ENCODE assay signal across 19 cellular contexts in the genomic region with DNA sequence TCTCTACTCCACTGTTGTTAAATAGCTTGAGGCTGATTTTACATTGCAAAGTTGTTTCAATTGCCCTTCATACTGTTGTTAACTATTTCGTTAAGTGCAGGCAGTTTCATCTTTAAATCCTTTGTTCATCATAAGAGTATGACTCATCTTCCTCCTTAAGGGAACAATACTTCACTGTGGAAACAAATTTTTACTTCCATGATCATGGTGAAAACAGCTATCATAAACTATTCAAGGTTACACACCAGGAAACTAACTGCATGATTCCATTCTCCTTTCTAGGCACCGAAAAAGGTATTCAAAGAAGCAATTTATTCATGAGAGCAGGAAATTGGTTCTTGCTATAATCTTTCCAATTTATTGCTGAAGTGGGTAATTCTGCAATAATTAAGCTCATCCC.
DNase-seq lines count a peak whose midpoint lies in the region; TF ChIP-seq lines count a peak whose summit lies in the region.
"Had no signal": no experiment of that assay in that cellular context is flagged by ENCODE, and none has a peak within 500 bp of the region (broad histone marks: within the 10 kb centered on the region; RNA-seq: fewer than 3 reads in every experiment).

No MANE protein-coding gene starts in this region.

- H3K4me1 ChIP-seq in A673 (ENCODE audit: insufficient read depth, low read length, poor library complexity, severe bottlenecking): no peaks in the 10 kb centered on the region
- H3K4me1 ChIP-seq: adrenal gland, right atrium auricular region, stomach had no signal

- H3K4me3 Mint-ChIP-seq in activated naive CD4-positive, alpha-beta T cell treated with anti-CD3 and anti-CD28 coated beads, Interleukin-2, amount 10 ng/mL, durations not matched to agents 7 days and 5 days: no peak overlapping the region
- H3K4me3 Mint-ChIP-seq: activated T-helper 17 cell treated with anti-CD3 and anti-CD28 coated beads, Interleukin-2, amount 50 U/mL, for 72 hours; CD8-positive, alpha-beta T cell; immature natural killer cell; nephron progenitor cell; T-cell had no signal

- no peaks in the 10 kb centered on the region for H3K36me3 Mint-ChIP-seq in activated naive CD4-positive, alpha-beta T cell treated with anti-CD3 and anti-CD28 coated beads, Interleukin-2, amount 10 ng/mL, durations not matched to agents 7 days and 5 days
- H3K36me3 Mint-ChIP-seq: CD8-positive, alpha-beta T cell; T-cell had no signal

- in situ Hi-C loops in brain microvascular endothelial cell (cut with HindIII; ENCODE audit: low pct_ligation_motif_present, low sequenced_read_pairs): no loop called here

- H3K27ac ChIP-seq in A673 (ENCODE audit: low read depth, low read length, poor library complexity, severe bottlenecking) (no peak overlapping the region), brain microvascular endothelial cell (no peak overlapping the region)
- H3K27ac ChIP-seq: adrenal gland, right atrium auricular region, stomach, WERI-Rb-1 had no signal

- no peaks in the 10 kb centered on the region for H3K4me1 Mint-ChIP-seq in activated naive CD4-positive, alpha-beta T cell treated with anti-CD3 and anti-CD28 coated beads, Interleukin-2, amount 10 ng/mL, durations not matched to agents 7 days and 5 days
- H3K4me1 Mint-ChIP-seq: activated T-helper 17 cell treated with anti-CD3 and anti-CD28 coated beads, Interleukin-2, amount 50 U/mL, for 72 hours; immature natural killer cell; nephron progenitor cell; T-cell had no signal

- no peaks in the 10 kb centered on the region for H3K27me3 Mint-ChIP-seq in activated naive CD4-positive, alpha-beta T cell treated with anti-CD3 and anti-CD28 coated beads, Interleukin-2, amount 10 ng/mL, durations not matched to agents 7 days and 5 days
- H3K27me3 Mint-ChIP-seq: activated T-helper 17 cell treated with anti-CD3 and anti-CD28 coated beads, Interleukin-2, amount 50 U/mL, for 72 hours; T-cell had no signal

- no peaks in the 10 kb centered on the region for H3K36me3 ChIP-seq in A673 (ENCODE audit: insufficient read depth, low read length, poor library complexity, severe bottlenecking)
- H3K36me3 ChIP-seq in brain microvascular endothelial cell (replicated peaks): no peaks in the 10 kb centered on the region
- H3K36me3 ChIP-seq: adrenal gland, right atrium auricular region, stomach, WERI-Rb-1 had no signal

- H3K9me3 Mint-ChIP-seq in activated naive CD4-positive, alpha-beta T cell treated with anti-CD3 and anti-CD28 coated beads, Interleukin-2, amount 10 ng/mL, durations not matched to agents 7 days and 5 days: peaks cover 9% of the 10 kb centered on the region

- POLR2A ChIA-PET in A673 (lab: Charles Lee; ENCODE audit: low non-redundant PET): no interaction called here

- no peak overlapping the region for H3K27ac Mint-ChIP-seq in activated naive CD4-positive, alpha-beta T cell treated with anti-CD3 and anti-CD28 coated beads, Interleukin-2, amount 10 ng/mL, durations not matched to agents 7 days and 5 days
- H3K27ac Mint-ChIP-seq: activated T-helper 17 cell treated with anti-CD3 and anti-CD28 coated beads, Interleukin-2, amount 50 U/mL, for 72 hours; CD8-positive, alpha-beta T cell; immature natural killer cell; nephron progenitor cell; T-cell had no signal

- CTCF ChIA-PET in A673 (lab: Charles Lee): no interaction called here
- CTCF ChIA-PET in activated naive CD4-positive, alpha-beta T cell treated with anti-CD3 and anti-CD28 coated beads, Interleukin-2, amount 10 ng/mL, durations not matched to agents 7 days and 5 days (lab: Charles Lee): no interaction called here

- DNase-seq in A673 (ENCODE audit: low spot score): peak; percentile 60
- DNase-seq in HT1080 (ENCODE audit: low read depth): peak; percentile 70
- DNase-seq in SW480 (ENCODE audit: low spot score): peak; percentile 14
- DNase-seq in foreskin melanocyte: peak; percentile 86
- no peak for DNase-seq in SIG-M5 treated with dmso at 0.1 percent for 504 hours (lab: John Stamatoyannopoulos, UW; ENCODE audit: unreplicated experiment)
- DNase-seq in brain microvascular endothelial cell: no peak
- DNase-seq in activated naive CD4-positive, alpha-beta T cell treated with anti-CD3 and anti-CD28 coated beads, Interleukin-2, amount 10 ng/mL, durations not matched to agents 7 days and 5 days: no peak
- no peak for DNase-seq in activated CD8-positive, alpha-beta memory T cell treated with anti-CD3 and anti-CD28 coated beads for 24 hours
- DNase-seq: adrenal gland; CD8-positive, alpha-beta T cell; immature natural killer cell; mesendoderm; NCI-H187 treated with DMSO at 0.1 percent for 48 hours; nephron progenitor cell; stomach; T-cell; WERI-Rb-1 had no signal

- H3K27me3 ChIP-seq in A673 (replicated peaks; ENCODE audit: insufficient read depth, low read depth, low read length, poor library complexity) (no peaks in the 10 kb centered on the region), brain microvascular endothelial cell (replicated peaks) (no peaks in the 10 kb centered on the region)
- H3K27me3 ChIP-seq: adrenal gland, right atrium auricular region, stomach had no signal

- H3K9me3 ChIP-seq in A673 (ENCODE audit: low read depth, low read length, poor library complexity, severe bottlenecking): no peaks in the 10 kb centered on the region
- H3K9me3 ChIP-seq: adrenal gland, right atrium auricular region, stomach had no signal

- BruUV-seq in A673 (replicated peaks; lab: Mats Ljungman, UMichigan): no TSS peak

- H3K4me3 ChIP-seq in A673 (ENCODE audit: low read depth, low read length, poor library complexity, severe bottlenecking): no peak overlapping the region
- no peak overlapping the region for H3K4me3 ChIP-seq in brain microvascular endothelial cell (ENCODE audit: low read depth, low read length)
- H3K4me3 ChIP-seq: adrenal gland, right atrium auricular region, stomach had no signal

- TF ChIP-seq CTCF in A673 (conservative IDR thresholded peaks at IDR 0.05; ENCODE audit: low read depth, low read length) (no peak), brain microvascular endothelial cell (IDR thresholded peaks at IDR 0.05; ENCODE audit: low read depth, low read length, missing control alignments) (no peak)

- intact Hi-C loops in A673 (cut with micrococcal nuclease; ENCODE audit: unreplicated experiment): no loop called here

Comparison
In these comparisons a context has a peak if more than half of its experiments do, and no peak if none do; other contexts are left out.
1. DNase-seq: peak in A673 (single experiment), HT1080 (single experiment), SW480 (single experiment) and foreskin melanocyte (single experiment); none in SIG-M5 treated with dmso at 0.1 percent for 504 hours (single experiment), brain microvascular endothelial cell (single experiment), activated naive CD4-positive, alpha-beta T cell treated with anti-CD3 and anti-CD28 coated beads, Interleukin-2, amount 10 ng/mL, durations not matched to agents 7 days and 5 days (single experiment) and activated CD8-positive, alpha-beta memory T cell treated with anti-CD3 and anti-CD28 coated beads for 24 hours (single experiment).